9 cellular contexts compared by ENCODE assay signal in genomic region chr19:14167594-14168138, GRCh38. TPM values are rescaled to one million over a fixed set of nuclear protein-coding genes. Genes with fewer than 3 reads are reported as not detected.
A peak's percentile ranks its signal among the peaks of the same experiment; 100 is the strongest.
DNase-seq lines count a peak whose midpoint lies in the region; ATAC-seq and TF ChIP-seq lines count a peak whose summit lies in the region.
"Had no signal": no experiment of that assay in that cellular context is flagged by ENCODE, and none has a peak within 500 bp of the region (broad histone marks: within the 10 kb centered on the region; RNA-seq: fewer than 3 reads in every experiment).

No MANE protein-coding gene starts in this region.

- TF ChIP-seq CTCF in type B pancreatic cell (conservative IDR thresholded peaks at IDR 0.05) = no peak

- ATAC-seq in activated T-cell treated with anti-CD3 and anti-CD28 coated beads, Interleukin-2, amount 50 U/mL, for 4 hours = peak; percentile 62 to 75
- ATAC-seq in left colon (peak; percentile 58), HG03354 (IDR thresholded peaks at IDR 0.05; ENCODE audit: poor library complexity, severe bottlenecking, unreplicated experiment) (no peak)

- no peaks in the 10 kb centered on the region for H3K27me3 Mint-ChIP-seq in activated T-cell treated with anti-CD3 and anti-CD28 coated beads, Interleukin-2, amount 50 U/mL, for 4 hours (ENCODE audit: low read depth)
- H3K27me3 Mint-ChIP-seq in type B pancreatic cell = no peaks in the 10 kb centered on the region

- intact Hi-C loops in left colon (cut with DNase I, micrococcal nuclease) = no loop called here

- peaks cover 14% of the 10 kb centered on the region for H3K36me3 Mint-ChIP-seq in activated T-cell treated with anti-CD3 and anti-CD28 coated beads, Interleukin-2, amount 50 U/mL, for 4 hours (ENCODE audit: insufficient read depth)
- peaks cover 17% of the 10 kb centered on the region for H3K36me3 Mint-ChIP-seq in type B pancreatic cell

- peak overlapping the region; percentile 78 for H3K4me3 Mint-ChIP-seq in activated T-cell treated with anti-CD3 and anti-CD28 coated beads, Interleukin-2, amount 50 U/mL, for 4 hours
- peak overlapping the region; percentile 64 for H3K4me3 Mint-ChIP-seq in type B pancreatic cell

- peaks cover 25% of the 10 kb centered on the region for H3K4me1 Mint-ChIP-seq in activated T-cell treated with anti-CD3 and anti-CD28 coated beads, Interleukin-2, amount 50 U/mL, for 4 hours (ENCODE audit: low read depth)
- H3K4me1 Mint-ChIP-seq in type B pancreatic cell (ENCODE audit: unreplicated experiment) = peaks cover 14% of the 10 kb centered on the region

- H3K27ac Mint-ChIP-seq in type B pancreatic cell = peak overlapping the region; percentile 43

- DNase-seq in activated naive CD4-positive, alpha-beta T cell treated with Interleukin-2 at 50 U/mL for 16 hours = peak; percentile 28
- no peak for DNase-seq in activated naive CD4-positive, alpha-beta T cell treated with anti-CD3 and anti-CD28 coated beads, Interleukin-2, amount 50 U/mL, for 16 hours
- DNase-seq in activated T-cell treated with anti-CD3 and anti-CD28 coated beads, Interleukin-2, amount 50 U/mL, for 4 hours = no peak
- DNase-seq in left colon (no peak), type B pancreatic cell (ENCODE audit: extremely low spot score, unreplicated experiment) (no peak), HuH-7.5 (ENCODE audit: low spot score) (no peak), HT-29 (ENCODE audit: low spot score) (no peak)
- DNase-seq: IMR-90 had no signal

- no peaks in the 10 kb centered on the region for H3K9me3 Mint-ChIP-seq in activated T-cell treated with anti-CD3 and anti-CD28 coated beads, Interleukin-2, amount 50 U/mL, for 4 hours
- H3K9me3 Mint-ChIP-seq in type B pancreatic cell = no peaks in the 10 kb centered on the region

RNA-seq across cellular contexts. Expression of gene ASF1B, which starts 31.3 kb away (rescaled TPM):
- total RNA-seq in activated T-cell treated with anti-CD3 and anti-CD28 coated beads, Interleukin-2, amount 50 U/mL, for 4 hours = 10 to 100 TPM; 18.5 to 26.7 (median 21.0) TPM
- 10 to 100 TPM in 1 of 2 donors, 1 to 10 TPM in 1; 6.5 to 12.5 TPM for total RNA-seq in left colon
- 14.8 and 27.4 TPM in 2 replicates for total RNA-seq in type B pancreatic cell (ENCODE audit: low replicate concordance)
- 95.9 and 102 TPM in 2 replicates for total RNA-seq in HT-29 (2014; rRNA removed; shearing (Covaris generic))

RNA-seq across cellular contexts. Expression of gene ADGRL1, which starts 38.3 kb away (rescaled TPM):
- 10 to 100 TPM; 22.2 to 30.2 (median 23.6) TPM for total RNA-seq in activated T-cell treated with anti-CD3 and anti-CD28 coated beads, Interleukin-2, amount 50 U/mL, for 4 hours
- total RNA-seq in left colon (10 to 100 TPM; 34.6 to 55.9 TPM), type B pancreatic cell (ENCODE audit: low replicate concordance) (24.9 and 62.4 TPM in 2 replicates)
- total RNA-seq in HT-29 (2014; rRNA removed; shearing (Covaris generic)) = 1.2 and 2.0 TPM in 2 replicates

RNA-seq across cellular contexts. Expression of gene PRKACA, which starts 50.1 kb away (rescaled TPM):
- 10 to 100 TPM; 45.0 to 46.1 (median 45.3) TPM for total RNA-seq in activated T-cell treated with anti-CD3 and anti-CD28 coated beads, Interleukin-2, amount 50 U/mL, for 4 hours
- total RNA-seq in left colon (10 to 100 TPM; 78.8 to 80.1 TPM), type B pancreatic cell (ENCODE audit: low replicate concordance) (55.3 and 88.1 TPM in 2 replicates)
- 19.4 and 25.0 TPM in 2 replicates for total RNA-seq in HT-29 (2014; rRNA removed; shearing (Covaris generic))
